ENCODE assay signal across 1 cellular context in the genomic region with DNA sequence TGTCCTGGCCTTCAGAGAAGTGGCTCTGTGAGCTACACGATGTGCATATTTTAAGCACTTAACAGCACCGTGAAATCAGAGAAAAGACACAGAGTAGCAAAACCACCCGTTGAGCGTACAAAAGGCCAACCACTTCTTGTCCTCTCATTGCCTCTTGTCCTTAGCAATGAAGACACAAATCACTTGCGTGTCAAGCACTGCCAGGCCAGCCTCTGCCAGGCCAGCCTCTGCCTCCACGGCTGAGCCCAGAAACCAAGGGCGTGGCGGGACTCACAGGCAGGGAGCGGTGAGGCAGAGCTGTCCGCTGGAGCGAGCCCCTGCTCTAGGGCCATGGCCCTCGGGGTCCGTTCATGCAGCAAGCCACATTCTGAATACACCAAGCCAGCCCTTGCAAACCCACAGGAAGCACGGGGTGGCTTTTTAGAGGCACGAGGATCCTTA.
TF ChIP-seq lines count a peak whose summit lies in the region.

No MANE protein-coding gene starts in this region.

TF ChIP-seq in IMR-90, 13 proteins besides CTCF, POLR2A, EP300 and RAD21 (continued from another document):
- no peak for TF ChIP-seq RFX5 (IDR thresholded peaks at IDR 0.05; ENCODE audit: low read depth, low read length)
- no peak for TF ChIP-seq SMC3 (IDR thresholded peaks at IDR 0.05; ENCODE audit: low read depth, low read length)
